ENCODE assay signal across 20 cellular contexts in genomic region chr13:50238922-50239321, GRCh38.
DNase-seq lines count a peak whose midpoint lies in the region; ATAC-seq and TF ChIP-seq lines count a peak whose summit lies in the region.
"Had no signal": no experiment of that assay in that cellular context is flagged by ENCODE, and none has a peak within 500 bp of the region (broad histone marks: within the 10 kb centered on the region; RNA-seq: fewer than 3 reads in every experiment).

No MANE protein-coding gene starts in this region.

- H3K27me3 ChIP-seq in Panc1 (ENCODE audit: control insufficient read depth, insufficient read depth, low read length) = no peaks in the 10 kb centered on the region
- H3K27me3 ChIP-seq: BLaER1 had no signal

- no peak overlapping the region for H3K27ac Mint-ChIP-seq in activated T-cell treated with anti-CD3 and anti-CD28 coated beads, Interleukin-2, amount 50 U/mL, for 72 hours
- peak overlapping the region; percentile 8 for H3K27ac Mint-ChIP-seq in activated naive CD8-positive, alpha-beta T cell treated with anti-CD3 and anti-CD28 coated beads, Interleukin-2, amount 50 U/mL, for 24 hours
- peak overlapping the region; percentile 61 for H3K27ac Mint-ChIP-seq in stimulated activated naive CD8-positive, alpha-beta T cell treated with anti-CD3 and anti-CD28 coated beads, Interleukin-15, Interleukin-2, amounts not matched to agents 100 ng/mL and 50 ng/mL, for 24 hours
- H3K27ac Mint-ChIP-seq: H9 had no signal

- H3K4me3 ChIP-seq in Panc1 (ENCODE audit: low read depth in 2 of 2, low read length in 2 of 2) = no peak overlapping the region
- H3K4me3 ChIP-seq: BLaER1 had no signal

- POLR2A ChIA-PET in Panc1 (lab: Charles Lee) = no interaction called here

- H3K4me1 ChIP-seq in Panc1 (ENCODE audit: control insufficient read depth, insufficient read depth, low read length) = peaks cover 39% of the 10 kb centered on the region

- no peak overlapping the region for H3K4me3 Mint-ChIP-seq in activated T-cell treated with anti-CD3 and anti-CD28 coated beads, Interleukin-2, amount 50 U/mL, for 72 hours
- no peak overlapping the region for H3K4me3 Mint-ChIP-seq in activated naive CD8-positive, alpha-beta T cell treated with anti-CD3 and anti-CD28 coated beads, Interleukin-2, amount 50 U/mL, for 24 hours
- no peak overlapping the region for H3K4me3 Mint-ChIP-seq in stimulated activated naive CD8-positive, alpha-beta T cell treated with anti-CD3 and anti-CD28 coated beads, Interleukin-15, Interleukin-2, amounts not matched to agents 100 ng/mL and 50 ng/mL, for 24 hours
- H3K4me3 Mint-ChIP-seq: H9 had no signal

- peaks cover 39% of the 10 kb centered on the region for H3K4me1 Mint-ChIP-seq in activated T-cell treated with anti-CD3 and anti-CD28 coated beads, Interleukin-2, amount 50 U/mL, for 72 hours (ENCODE audit: low read depth)
- H3K4me1 Mint-ChIP-seq in activated naive CD8-positive, alpha-beta T cell treated with anti-CD3 and anti-CD28 coated beads, Interleukin-2, amount 50 U/mL, for 24 hours = peaks cover 48% of the 10 kb centered on the region
- H3K4me1 Mint-ChIP-seq in stimulated activated naive CD8-positive, alpha-beta T cell treated with anti-CD3 and anti-CD28 coated beads, Interleukin-15, Interleukin-2, amounts not matched to agents 100 ng/mL and 50 ng/mL, for 24 hours (ENCODE audit: low read depth) = peaks cover 51% of the 10 kb centered on the region

- H3K27me3 Mint-ChIP-seq in activated T-cell treated with anti-CD3 and anti-CD28 coated beads, Interleukin-2, amount 50 U/mL, for 72 hours (ENCODE audit: low read depth) = peaks cover 46% of the 10 kb centered on the region
- peaks cover 13% of the 10 kb centered on the region for H3K27me3 Mint-ChIP-seq in activated naive CD8-positive, alpha-beta T cell treated with anti-CD3 and anti-CD28 coated beads, Interleukin-2, amount 50 U/mL, for 24 hours
- H3K27me3 Mint-ChIP-seq in stimulated activated naive CD8-positive, alpha-beta T cell treated with anti-CD3 and anti-CD28 coated beads, Interleukin-15, Interleukin-2, amounts not matched to agents 100 ng/mL and 50 ng/mL, for 24 hours = peaks cover 6% of the 10 kb centered on the region

- peak; percentile 23 to 44 for ATAC-seq in activated T-cell treated with anti-CD3 and anti-CD28 coated beads, Interleukin-2, amount 50 U/mL, for 72 hours (replicated peaks in 1 of 2)
- ATAC-seq in Panc1 = no peak
- ATAC-seq in activated naive CD8-positive, alpha-beta T cell treated with anti-CD3 and anti-CD28 coated beads, Interleukin-2, amount 50 U/mL, for 24 hours = peak; percentile 69
- ATAC-seq: PC-3 had no signal

- BruUV-seq in Panc1 (replicated peaks; lab: Mats Ljungman, UMichigan) = no TSS peak

- no peaks in the 10 kb centered on the region for H3K9me3 Mint-ChIP-seq in activated T-cell treated with anti-CD3 and anti-CD28 coated beads, Interleukin-2, amount 50 U/mL, for 72 hours
- H3K9me3 Mint-ChIP-seq in activated naive CD8-positive, alpha-beta T cell treated with anti-CD3 and anti-CD28 coated beads, Interleukin-2, amount 50 U/mL, for 24 hours = peaks cover 4% of the 10 kb centered on the region
- H3K9me3 Mint-ChIP-seq in stimulated activated naive CD8-positive, alpha-beta T cell treated with anti-CD3 and anti-CD28 coated beads, Interleukin-15, Interleukin-2, amounts not matched to agents 100 ng/mL and 50 ng/mL, for 24 hours = no peaks in the 10 kb centered on the region
- H3K9me3 Mint-ChIP-seq: H9 had no signal

- no peaks in the 10 kb centered on the region for H3K9me3 ChIP-seq in Panc1 (ENCODE audit: control insufficient read depth, insufficient read depth, low read depth, low read length)

- H3K27ac ChIP-seq in Panc1 (ENCODE audit: low read length) = peak overlapping the region; percentile 99
- H3K27ac ChIP-seq: BLaER1, HL-60, KMS-11 had no signal

- H3K36me3 Mint-ChIP-seq in activated T-cell treated with anti-CD3 and anti-CD28 coated beads, Interleukin-2, amount 50 U/mL, for 72 hours (ENCODE audit: insufficient read depth in 2 of 2) = peaks cover 0 to 6% of the 10 kb centered on the region in 2 donors
- H3K36me3 Mint-ChIP-seq in activated naive CD8-positive, alpha-beta T cell treated with anti-CD3 and anti-CD28 coated beads, Interleukin-2, amount 50 U/mL, for 24 hours (ENCODE audit: low read depth) = peaks cover 2% of the 10 kb centered on the region
- no peaks in the 10 kb centered on the region for H3K36me3 Mint-ChIP-seq in stimulated activated naive CD8-positive, alpha-beta T cell treated with anti-CD3 and anti-CD28 coated beads, Interleukin-15, Interleukin-2, amounts not matched to agents 100 ng/mL and 50 ng/mL, for 24 hours (ENCODE audit: low read depth)

- intact Hi-C loops in Panc1 (cut with micrococcal nuclease; ENCODE audit: unreplicated experiment) = no loop called here

- CTCF ChIA-PET in Panc1 (lab: Charles Lee) = no interaction called here

- no peak for DNase-seq in activated T-cell treated with anti-CD3 and anti-CD28 coated beads, Interleukin-2, amount 50 U/mL, for 72 hours
- DNase-seq in activated T-cell treated with anti-CD3 and anti-CD28 coated beads, Interleukin-2, amount 50 U/mL, for 1 hour = no peak
- DNase-seq in Panc1 (ENCODE audit: low read depth, low spot score) = no peak
- DNase-seq in activated naive CD8-positive, alpha-beta T cell treated with anti-CD3 and anti-CD28 coated beads, Interleukin-2, amount 50 U/mL, for 24 hours = no peak
- no peak for DNase-seq in NCI-H1092 treated with DMSO at 0.1 percent for 48 hours (lab: John Stamatoyannopoulos, UW)
- DNase-seq in DMS 273 treated with DMSO at 0.1 percent for 48 hours (lab: John Stamatoyannopoulos, UW) = no peak
- DNase-seq: DMS79 treated with DMSO at 0.1 percent for 48 hours, H9, MV-4-11, NCI-H1417, NCI-H187, NCI-H2107, NCI-H2227 treated with DMSO at 0.1 percent for 48 hours, NCI-H510A treated with DMSO at 0.1 percent for 48 hours, NCI-H774, PC-3 had no signal

- H3K36me3 ChIP-seq in Panc1 (ENCODE audit: control insufficient read depth, insufficient read depth, low read length) = no peaks in the 10 kb centered on the region

- in situ Hi-C loops in Panc1 (cut with HindIII; ENCODE audit: low pct_unique_long_range_greater_than_20kb, low sequenced_read_pairs) = no loop called here

- no peak for TF ChIP-seq CTCF in Panc1 (IDR thresholded peaks at IDR 0.05)
